In genomic region chr3:24367681-24368264, GRCh38 we compare ENCODE assay signal across 15 cellular contexts.
DNase-seq lines count a peak whose midpoint lies in the region; ATAC-seq lines count a peak whose summit lies in the region.
"Had no signal": no experiment of that assay in that cellular context is flagged by ENCODE, and none has a peak within 500 bp of the region (broad histone marks: within the 10 kb centered on the region; RNA-seq: fewer than 3 reads in every experiment).

No MANE protein-coding gene starts in this region.

- no peak overlapping the region for H3K4ac ChIP-seq in trophoblast cell (ENCODE audit: low read depth, low read length)

- H2BK12ac ChIP-seq in trophoblast cell (ENCODE audit: low read length): no peak overlapping the region

- ATAC-seq in GM18502 (IDR thresholded peaks at IDR 0.05; ENCODE audit: poor library complexity, unreplicated experiment) (no peak), HG03108 (IDR thresholded peaks at IDR 0.05; ENCODE audit: unreplicated experiment) (no peak), HG02759 (IDR thresholded peaks at IDR 0.05; ENCODE audit: unreplicated experiment) (no peak)
- ATAC-seq: CD8-positive, alpha-beta T cell; PC-3 had no signal

- H3K79me1 ChIP-seq in trophoblast cell (ENCODE audit: low read length): no peaks in the 10 kb centered on the region

- no CpG with 5 or more reads among the region's 2 CpGs for WGBS in trophoblast cell (ENCODE audit: extremely low coverage, insufficient coverage, insufficient read length)

- no peak overlapping the region for H2AK5ac ChIP-seq in trophoblast cell (ENCODE audit: low read length)

- H3K79me2 ChIP-seq in trophoblast cell (ENCODE audit: control insufficient read depth, insufficient read depth, low read length, poor library complexity): no peaks in the 10 kb centered on the region

- H3K4me2 ChIP-seq in trophoblast cell (ENCODE audit: low read length): no peak overlapping the region
- H3K4me2 ChIP-seq: SK-N-SH had no signal

- no peak overlapping the region for H3K23ac ChIP-seq in trophoblast cell (ENCODE audit: low read length)

- H3K9ac ChIP-seq in trophoblast cell (ENCODE audit: low read length): no peak overlapping the region
- H3K9ac ChIP-seq: SK-N-SH had no signal

- H3K27me3 ChIP-seq in trophoblast cell (ENCODE audit: insufficient read depth, low read length): no peaks in the 10 kb centered on the region

- H2BK120ac ChIP-seq in trophoblast cell (ENCODE audit: insufficient read depth, low read length, poor library complexity): no peak overlapping the region

- H3K9me3 ChIP-seq in trophoblast cell (ENCODE audit: insufficient read depth, low read depth, low read length): no peaks in the 10 kb centered on the region
- H3K9me3 ChIP-seq: SK-N-SH had no signal

- H3K18ac ChIP-seq in trophoblast cell (ENCODE audit: low read length): no peak overlapping the region

- H3K27ac ChIP-seq in trophoblast cell (ENCODE audit: low read depth, low read length): no peak overlapping the region

- H4K8ac ChIP-seq in trophoblast cell (ENCODE audit: low read depth, low read length): no peak overlapping the region

- peaks cover 2 to 4% of the 10 kb centered on the region in 2 experiments for H3K4me1 ChIP-seq in trophoblast cell (ENCODE audit: control insufficient read depth in 1 of 2, insufficient read depth in 2 of 2, low read length in 2 of 2)

- H2BK5ac ChIP-seq in trophoblast cell (ENCODE audit: low read depth, low read length, poor library complexity): no peak overlapping the region

- DNase-seq in RPMI7951 (ENCODE audit: low read depth) (peak; percentile 39), iris pigment epithelial cell (ENCODE audit: low read depth) (peak; percentile 49), trophoblast cell (peak; percentile 11 to 50), NCI-H2081 treated with DMSO at 0.1 percent for 48 hours (lab: John Stamatoyannopoulos, UW) (no peak)
- DNase-seq: CD8-positive, alpha-beta T cell; GOT3; Karpas-422; NCI-H1417; NCI-H2029 treated with DMSO at 0.1 percent for 48 hours; NCI-H526 treated with DMSO at 0.1 percent for 48 hours; PC-3; SK-N-SH had no signal

- no peak overlapping the region for H4K91ac ChIP-seq in trophoblast cell (ENCODE audit: low read depth, low read length)

- H3K4me3 ChIP-seq in trophoblast cell (ENCODE audit: low read depth, low read length): no peak overlapping the region

- no peak overlapping the region for H3K14ac ChIP-seq in trophoblast cell (ENCODE audit: low read length)

- no peak overlapping the region for H4K12ac ChIP-seq in trophoblast cell (ENCODE audit: low read depth, low read length)

- H2AFZ ChIP-seq in trophoblast cell (ENCODE audit: insufficient read depth, low read length, poor library complexity): no peak overlapping the region

- no peaks in the 10 kb centered on the region for H3K36me3 ChIP-seq in trophoblast cell (ENCODE audit: control insufficient read depth in 1 of 2, insufficient read depth in 2 of 2, low read length in 2 of 2)
